ENCODE assay signal across 18 cellular contexts in genomic region chr10:104642001-104642270, GRCh38. TPM values are rescaled to one million over a fixed set of nuclear protein-coding genes. Genes with fewer than 3 reads are reported as not detected.
DNase-seq lines count a peak whose midpoint lies in the region; ATAC-seq and TF ChIP-seq lines count a peak whose summit lies in the region.
"Had no signal": no experiment of that assay in that cellular context is flagged by ENCODE, and none has a peak within 500 bp of the region (broad histone marks: within the 10 kb centered on the region; RNA-seq: fewer than 3 reads in every experiment).

No MANE protein-coding gene starts in this region.

- in situ Hi-C loops in G401 (cut with HindIII; ENCODE audit: low sequenced_read_pairs) = no loop called here

- H3K4me1 ChIP-seq in iPS DF 6.9 (ENCODE audit: control insufficient read depth, insufficient read depth, low read length) (no peaks in the 10 kb centered on the region), trophoblast cell (ENCODE audit: control insufficient read depth in 1 of 2, insufficient read depth in 2 of 2, low read length in 2 of 2) (peaks cover 10 to 19% of the 10 kb centered on the region in 2 experiments)

- H3K27ac ChIP-seq in iPS DF 6.9 (ENCODE audit: low read length) = no peak overlapping the region
- no peak overlapping the region for H3K27ac ChIP-seq in trophoblast cell (ENCODE audit: low read depth, low read length)
- H3K27ac ChIP-seq: right lobe of liver, SK-N-MC had no signal

- H3K4me3 ChIP-seq in GM12875 (ENCODE audit: low read depth, low read length) = peak overlapping the region; percentile 10
- peak overlapping the region; percentile 44; the same call in 1 of the 2 replicates for H3K4me3 ChIP-seq in iPS DF 6.9 (ENCODE audit: low read length)
- H3K4me3 ChIP-seq in trophoblast cell (ENCODE audit: low read depth, low read length) = no peak overlapping the region
- H3K4me3 ChIP-seq: mucosa of descending colon, right lobe of liver, SK-N-MC had no signal

- peak overlapping the region; percentile 57 for H3K4me2 ChIP-seq in trophoblast cell (ENCODE audit: low read length)

- no peaks in the 10 kb centered on the region for H3K79me2 ChIP-seq in trophoblast cell (ENCODE audit: control insufficient read depth, insufficient read depth, low read length, poor library complexity)

- POLR2A ChIA-PET in WTC11 (lab: Charles Lee) = no interaction called here

- H3K14ac ChIP-seq in trophoblast cell (ENCODE audit: low read length) = no peak overlapping the region

- no peak overlapping the region for H3K18ac ChIP-seq in trophoblast cell (ENCODE audit: low read length)

- no CpG with 5 or more reads among the region's 14 CpGs for WGBS in iPS DF 6.9 (ENCODE audit: insufficient coverage, insufficient read length)
- WGBS in trophoblast cell (ENCODE audit: extremely low coverage, insufficient coverage, insufficient read length) = no CpG with 5 or more reads among the region's 14 CpGs

- H2AK5ac ChIP-seq in trophoblast cell (ENCODE audit: low read length) = no peak overlapping the region

- BruUV-seq in Calu3 (replicated peaks; lab: Mats Ljungman, UMichigan) = no TSS peak

- CTCF ChIA-PET in WTC11 (lab: Charles Lee) (no interaction called here), Calu3 (lab: Charles Lee) (no interaction called here)

- no peaks in the 10 kb centered on the region for H3K79me1 ChIP-seq in trophoblast cell (ENCODE audit: low read length)

- H2AFZ ChIP-seq in trophoblast cell (ENCODE audit: insufficient read depth, low read length, poor library complexity) = no peak overlapping the region

- no peak overlapping the region for H4K12ac ChIP-seq in trophoblast cell (ENCODE audit: low read depth, low read length)

- no peak overlapping the region for H2BK12ac ChIP-seq in trophoblast cell (ENCODE audit: low read length)

- H3K23ac ChIP-seq in trophoblast cell (ENCODE audit: low read length) = no peak overlapping the region

- H3K9ac ChIP-seq in trophoblast cell (ENCODE audit: low read length) = no peak overlapping the region

- no peak overlapping the region for H4K91ac ChIP-seq in trophoblast cell (ENCODE audit: low read depth, low read length)

- H3K9me3 ChIP-seq in iPS DF 6.9 (ENCODE audit: control insufficient read depth, insufficient read depth, low read length) (no peaks in the 10 kb centered on the region), trophoblast cell (ENCODE audit: insufficient read depth, low read depth, low read length) (no peaks in the 10 kb centered on the region)
- H3K9me3 ChIP-seq: mucosa of descending colon, right lobe of liver had no signal

- H3K36me3 ChIP-seq in iPS DF 6.9 (ENCODE audit: control insufficient read depth, insufficient read depth, low read length) = no peaks in the 10 kb centered on the region
- no peaks in the 10 kb centered on the region for H3K36me3 ChIP-seq in trophoblast cell (ENCODE audit: control insufficient read depth in 1 of 2, insufficient read depth in 2 of 2, low read length in 2 of 2)
- H3K36me3 ChIP-seq: right lobe of liver had no signal

- H3K4me3 Mint-ChIP-seq in WTC11 = peak overlapping the region; percentile 76
- H3K4me3 Mint-ChIP-seq in Calu3 (ENCODE audit: low read depth, unreplicated experiment) = no peak overlapping the region

- H2BK120ac ChIP-seq in trophoblast cell (ENCODE audit: insufficient read depth, low read length, poor library complexity) = no peak overlapping the region

- H3K9me3 Mint-ChIP-seq in WTC11 = no peaks in the 10 kb centered on the region
- H3K9me3 Mint-ChIP-seq in Calu3 (ENCODE audit: low read depth, unreplicated experiment) = no peaks in the 10 kb centered on the region

- no peak overlapping the region for H3K27ac Mint-ChIP-seq in WTC11
- no peak overlapping the region for H3K27ac Mint-ChIP-seq in Calu3 (ENCODE audit: unreplicated experiment)

- H3K27me3 ChIP-seq in iPS DF 6.9 (ENCODE audit: control insufficient read depth, insufficient read depth, low read length) (peaks cover 39% of the 10 kb centered on the region; the same call in 1 of the 2 replicates), trophoblast cell (ENCODE audit: insufficient read depth, low read length) (peaks cover 46% of the 10 kb centered on the region)

- TF ChIP-seq CTCF in GM12875 (IDR thresholded peaks at IDR 0.05; ENCODE audit: borderline replicate concordance, insufficient read depth, low read depth, low read length) (no peak), WTC11 (IDR thresholded peaks at IDR 0.05) (no peak), Calu3 (IDR thresholded peaks at IDR 0.05; ENCODE audit: unreplicated experiment) (no peak)

- no peak overlapping the region for H4K8ac ChIP-seq in trophoblast cell (ENCODE audit: low read depth, low read length)

- DNase-seq in WTC11 (ENCODE audit: low spot score) = peak; percentile 17
- DNase-seq in iPS DF 6.9 (ENCODE audit: low read depth, low spot score) = no peak
- DNase-seq in trophoblast cell = no peak
- DNase-seq in DMS53 treated with DMSO at 0.1 percent for 48 hours (lab: John Stamatoyannopoulos, UW; ENCODE audit: unreplicated experiment) = no peak
- DNase-seq in Calu3 = no peak
- no peak for DNase-seq in G401 (ENCODE audit: low spot score)
- DNase-seq: activated CD4-positive, alpha-beta T cell treated with anti-CD3 and anti-CD28 coated beads for 1 hour; NCI-H1436 treated with DMSO at 0.1 percent for 48 hours; PC-3; right lobe of liver; stimulated activated naive CD4-positive, alpha-beta T cell treated with Interleukin-2 at 50 U/mL for 16 hours had no signal

- ATAC-seq in WTC11 = no peak
- no peak for ATAC-seq in GM18867 (IDR thresholded peaks at IDR 0.05; ENCODE audit: unreplicated experiment)
- ATAC-seq: PC-3 had no signal

- no peak overlapping the region for H3K4ac ChIP-seq in trophoblast cell (ENCODE audit: low read depth, low read length)

- peaks cover 15% of the 10 kb centered on the region for H3K4me1 Mint-ChIP-seq in WTC11
- no peaks in the 10 kb centered on the region for H3K4me1 Mint-ChIP-seq in Calu3 (ENCODE audit: low read depth, unreplicated experiment)

- intact Hi-C loops in Calu3 (cut with micrococcal nuclease; ENCODE audit: unreplicated experiment) = no loop called here

- H3K27me3 Mint-ChIP-seq in WTC11 (ENCODE audit: low read depth) = peaks cover 93% of the 10 kb centered on the region
- peaks cover 53% of the 10 kb centered on the region for H3K27me3 Mint-ChIP-seq in Calu3 (ENCODE audit: unreplicated experiment)

- no peak overlapping the region for H2BK5ac ChIP-seq in trophoblast cell (ENCODE audit: low read depth, low read length, poor library complexity)

- H3K36me3 Mint-ChIP-seq in WTC11 (no peaks in the 10 kb centered on the region), Calu3 (ENCODE audit: insufficient read depth, unreplicated experiment) (no peaks in the 10 kb centered on the region)

TF ChIP-seq in WTC11, 78 proteins besides CTCF, POLR2A, EP300 and RAD21 (continues in another document):
- TF ChIP-seq CDX4 (CRISPR knock-in tag; IDR thresholded peaks at IDR 0.05; ENCODE audit: borderline replicate concordance) (no peak), FOXP1 (CRISPR knock-in tag; IDR thresholded peaks at IDR 0.05; ENCODE audit: borderline replicate concordance) (no peak), GABPB1 (CRISPR knock-in tag; IDR thresholded peaks at IDR 0.05) (no peak), ZNF671 (CRISPR knock-in tag; IDR thresholded peaks at IDR 0.05) (no peak), ZNF512 (CRISPR knock-in tag; IDR thresholded peaks at IDR 0.05; ENCODE audit: borderline replicate concordance) (no peak), RELA (CRISPR knock-in tag; IDR thresholded peaks at IDR 0.05; ENCODE audit: borderline replicate concordance) (no peak), HMGA2 (CRISPR knock-in tag; IDR thresholded peaks at IDR 0.05) (no peak)

RNA-seq across cellular contexts. Expression of gene SORCS3, which starts 0.8 kb away (rescaled TPM):
- total RNA-seq in WTC11 (2021) (0.94 to 1.3 TPM (median 1.3 TPM) in 3 replicates), Calu3 (2022) (not detected in 2 replicates)
- 0.01 and 0.03 TPM in 2 replicates for polyA plus RNA-seq in trophoblast cell (2013)
- total RNA-seq in G401 (2014; rRNA removed; shearing (Covaris generic)) = not detected in 2 replicates
- total RNA-seq: HT-29, osteoblast, PC-3, right lobe of liver, ureter had no signal
